Comparison of ENCODE assay signal across 28 cellular contexts in the genomic region with DNA sequence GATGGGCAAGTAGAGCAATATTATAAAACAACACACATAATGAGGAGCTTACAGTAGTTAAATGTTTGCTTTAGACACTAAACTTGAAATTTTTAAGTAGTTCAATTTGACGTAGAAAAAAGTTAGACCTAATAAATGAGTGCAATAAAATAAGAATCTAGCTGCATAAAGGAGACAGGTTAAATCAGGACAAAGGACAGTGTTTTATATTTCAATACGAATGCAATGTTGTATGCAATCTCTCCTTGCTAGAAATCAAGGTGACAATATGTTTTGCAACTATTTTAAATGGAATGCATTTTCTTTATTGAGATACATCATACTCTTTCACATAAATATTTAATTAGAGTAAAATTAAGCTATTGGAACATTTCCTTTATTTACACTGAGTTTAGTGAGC.
"Had no signal": no experiment of that assay in that cellular context is flagged by ENCODE, and none has a peak within 500 bp of the region (broad histone marks: within the 10 kb centered on the region; RNA-seq: fewer than 3 reads in every experiment).

No MANE protein-coding gene starts in this region.

- H3K27me3 ChIP-seq: stomach, suprapubic skin, testis, thyroid gland, tibial artery, tibial nerve, transverse colon, upper lobe of left lung, upper lobe of right lung, uterus, vagina had no signal

- H3K4me3 ChIP-seq: stomach, suprapubic skin, testis, thoracic aorta, thyroid gland, tibial artery, tibial nerve, transverse colon, upper lobe of left lung, upper lobe of right lung, uterus, vagina had no signal

- DNase-seq: stimulated activated CD4-positive, alpha-beta T cell treated with anti-CD3 and anti-CD28 coated beads, Interleukin-2, amount 100 ng/mL, for 48 hours; stimulated activated CD4-positive, alpha-beta T cell treated with anti-CD3 and anti-CD28 coated beads, Interleukin-4, amount 100 ng/mL, for 1 hour; stimulated activated CD4-positive, alpha-beta T cell treated with anti-CD3 and anti-CD28 coated beads, Interleukin-4, amount 100 ng/mL, for 24 hours; stimulated activated CD4-positive, alpha-beta T cell treated with anti-CD3 and anti-CD28 coated beads, Interleukin-4, amount 100 ng/mL, for 4 hours; stimulated activated CD8-positive, alpha-beta memory T cell treated with anti-CD3 and anti-CD28 coated beads, Interleukin-4, amount 100 ng/mL, for 48 hours; stimulated activated naive B cell treated with anti-CD40 and anti-IgM and Interleukin-4, amounts not matched to agents 10 μg/mL and 1 μg/mL and 100 μg/mL, for 72 hours; stimulated activated naive CD4-positive, alpha-beta T cell; stimulated activated naive CD4-positive, alpha-beta T cell treated with Interleukin-2 at 50 U/mL for 16 hours; stimulated activated naive CD8-positive, alpha-beta T cell treated with anti-CD3 and anti-CD28 coated beads, Interleukin-15, amount 100 ng/mL, for 72 hours; stimulated activated naive CD8-positive, alpha-beta T cell treated with anti-CD3 and anti-CD28 coated beads, Interleukin-15, Interleukin-2, amounts not matched to agents 100 U/mL and 50 U/mL, for 24 hours; stomach; substantia nigra; testis; thyroid gland; tibial artery; transverse colon; trophoblast cell; upper lobe of left lung; upper lobe of right lung; uterus had no signal

- H3K36me3 Mint-ChIP-seq: stimulated activated effector memory CD8-positive, alpha-beta T cell treated with anti-CD3 and anti-CD28 coated beads, Interleukin-12 subunit alpha, Interleukin-12 subunit beta, amount 100 ng/mL, for 72 hours; stimulated activated memory B cell treated with anti-CD40 and anti-IgM and Interleukin-4, amounts not matched to agents 10 μg/mL and 1 μg/mL and 100 μg/mL, for 72 hours; stimulated activated naive B cell treated with anti-CD40 and anti-IgM and Interleukin-4, amounts not matched to agents 10 μg/mL and 1 μg/mL and 100 μg/mL, for 72 hours; type B pancreatic cell had no signal

- H3K36me3 ChIP-seq: stomach, suprapubic skin, thoracic aorta, thyroid gland, tibial artery, tibial nerve, transverse colon, upper lobe of left lung, upper lobe of right lung, uterus, vagina had no signal

- H3K4me3 Mint-ChIP-seq: stimulated activated effector memory CD8-positive, alpha-beta T cell treated with anti-CD3 and anti-CD28 coated beads, Interleukin-12 subunit alpha, Interleukin-12 subunit beta, amount 100 ng/mL, for 72 hours; stimulated activated memory B cell treated with anti-CD40 and anti-IgM and Interleukin-4, amounts not matched to agents 10 μg/mL and 1 μg/mL and 100 μg/mL, for 72 hours; stimulated activated naive B cell treated with anti-CD40 and anti-IgM and Interleukin-4, amounts not matched to agents 10 μg/mL and 1 μg/mL and 100 μg/mL, for 72 hours; stimulated activated naive CD8-positive, alpha-beta T cell treated with anti-CD3 and anti-CD28 coated beads, Interleukin-15, amount 100 ng/mL, for 72 hours; stimulated activated naive CD8-positive, alpha-beta T cell treated with anti-CD3 and anti-CD28 coated beads, Interleukin-15, Interleukin-2, amounts not matched to agents 100 ng/mL and 50 ng/mL, for 24 hours; type B pancreatic cell had no signal

- H3K4me1 ChIP-seq: stomach, suprapubic skin, testis, thyroid gland, tibial artery, transverse colon, upper lobe of left lung, upper lobe of right lung, uterus, vagina had no signal

- H3K9me3 Mint-ChIP-seq: stimulated activated effector memory CD8-positive, alpha-beta T cell treated with anti-CD3 and anti-CD28 coated beads, Interleukin-12 subunit alpha, Interleukin-12 subunit beta, amount 100 ng/mL, for 72 hours; stimulated activated memory B cell treated with anti-CD40 and anti-IgM and Interleukin-4, amounts not matched to agents 10 μg/mL and 1 μg/mL and 100 μg/mL, for 72 hours; stimulated activated naive B cell treated with anti-CD40 and anti-IgM and Interleukin-4, amounts not matched to agents 10 μg/mL and 1 μg/mL and 100 μg/mL, for 72 hours; stimulated activated naive CD8-positive, alpha-beta T cell treated with anti-CD3 and anti-CD28 coated beads, Interleukin-15, Interleukin-2, amounts not matched to agents 100 ng/mL and 50 ng/mL, for 24 hours; type B pancreatic cell had no signal

- H3K4me1 Mint-ChIP-seq: stimulated activated effector memory CD8-positive, alpha-beta T cell treated with anti-CD3 and anti-CD28 coated beads, Interleukin-12 subunit alpha, Interleukin-12 subunit beta, amount 100 ng/mL, for 72 hours; stimulated activated memory B cell treated with anti-CD40 and anti-IgM and Interleukin-4, amounts not matched to agents 10 μg/mL and 1 μg/mL and 100 μg/mL, for 72 hours; stimulated activated naive B cell treated with anti-CD40 and anti-IgM and Interleukin-4, amounts not matched to agents 10 μg/mL and 1 μg/mL and 100 μg/mL, for 72 hours; stimulated activated naive CD8-positive, alpha-beta T cell treated with anti-CD3 and anti-CD28 coated beads, Interleukin-15, amount 100 ng/mL, for 72 hours had no signal

- H3K27ac Mint-ChIP-seq: stimulated activated effector memory CD8-positive, alpha-beta T cell treated with anti-CD3 and anti-CD28 coated beads, Interleukin-12 subunit alpha, Interleukin-12 subunit beta, amount 100 ng/mL, for 72 hours; stimulated activated memory B cell treated with anti-CD40 and anti-IgM and Interleukin-4, amounts not matched to agents 10 μg/mL and 1 μg/mL and 100 μg/mL, for 72 hours; stimulated activated naive B cell treated with anti-CD40 and anti-IgM and Interleukin-4, amounts not matched to agents 10 μg/mL and 1 μg/mL and 100 μg/mL, for 72 hours; stimulated activated naive CD8-positive, alpha-beta T cell treated with anti-CD3 and anti-CD28 coated beads, Interleukin-15, amount 100 ng/mL, for 72 hours; stimulated activated naive CD8-positive, alpha-beta T cell treated with anti-CD3 and anti-CD28 coated beads, Interleukin-15, Interleukin-2, amounts not matched to agents 100 ng/mL and 50 ng/mL, for 24 hours; type B pancreatic cell had no signal

- H3K27me3 Mint-ChIP-seq: stimulated activated naive B cell treated with anti-CD40 and anti-IgM and Interleukin-4, amounts not matched to agents 10 μg/mL and 1 μg/mL and 100 μg/mL, for 72 hours; stimulated activated naive CD8-positive, alpha-beta T cell treated with anti-CD3 and anti-CD28 coated beads, Interleukin-15, amount 100 ng/mL, for 72 hours; stimulated activated naive CD8-positive, alpha-beta T cell treated with anti-CD3 and anti-CD28 coated beads, Interleukin-15, Interleukin-2, amounts not matched to agents 100 ng/mL and 50 ng/mL, for 24 hours; type B pancreatic cell had no signal

- H3K27ac ChIP-seq: stomach, suprapubic skin, testis, thoracic aorta, thyroid gland, tibial artery, tibial nerve, transverse colon, upper lobe of left lung, upper lobe of right lung, uterus, vagina had no signal

- ATAC-seq: stimulated activated effector memory CD8-positive, alpha-beta T cell treated with anti-CD3 and anti-CD28 coated beads, Interleukin-12 subunit alpha, Interleukin-12 subunit beta, amount 100 ng/mL, for 72 hours; stimulated activated memory B cell treated with anti-CD40 and anti-IgM and Interleukin-4, amounts not matched to agents 10 μg/mL and 1 μg/mL and 100 μg/mL, for 72 hours; stimulated activated naive B cell treated with anti-CD40 and anti-IgM and Interleukin-4, amounts not matched to agents 10 μg/mL and 1 μg/mL and 100 μg/mL, for 72 hours; stimulated activated naive CD8-positive, alpha-beta T cell treated with anti-CD3 and anti-CD28 coated beads, Interleukin-15, amount 100 ng/mL, for 72 hours; stimulated activated naive CD8-positive, alpha-beta T cell treated with anti-CD3 and anti-CD28 coated beads, Interleukin-15, Interleukin-2, amounts not matched to agents 100 U/mL and 50 U/mL, for 24 hours; upper lobe of right lung had no signal
